8 cellular contexts compared by ENCODE assay signal in the genomic region with DNA sequence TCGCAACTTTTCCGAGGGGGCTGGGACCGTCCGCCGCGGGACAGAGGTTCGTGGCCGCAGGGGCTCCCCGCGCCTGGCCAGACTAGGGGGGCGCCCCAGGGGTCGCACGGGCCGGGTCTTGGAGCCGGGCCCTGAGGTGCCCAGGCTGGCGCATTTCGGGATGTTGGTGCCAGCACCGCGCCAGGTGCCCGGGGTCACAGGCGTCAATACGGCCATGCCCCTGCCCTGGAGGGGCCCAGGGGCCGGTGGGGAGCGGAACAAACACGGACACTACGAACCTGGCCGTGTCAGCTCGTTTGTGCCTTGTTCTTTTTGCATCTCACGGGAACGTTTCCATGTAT. TPM values are rescaled to one million over a fixed set of nuclear protein-coding genes. Genes with fewer than 3 reads are reported as not detected.
DNase-seq lines count a peak whose midpoint lies in the region; ATAC-seq and TF ChIP-seq lines count a peak whose summit lies in the region.

No MANE protein-coding gene starts in this region.

- H3K27ac Mint-ChIP-seq in GM23338: no peak overlapping the region

- H3F3A ChIP-seq in GM23338 (replicated peaks; ENCODE audit: low read depth) (no peaks in the 10 kb centered on the region), smooth muscle cell (ENCODE audit: low read depth) (no peaks in the 10 kb centered on the region)

- H3K27ac ChIP-seq in GM23338 (ENCODE audit: low read depth) (no peak overlapping the region), right atrium auricular region (peak overlapping the region; percentile 52 to 76), smooth muscle cell (ENCODE audit: low read depth) (no peak overlapping the region)

- H3K4me1 ChIP-seq in GM23338 (ENCODE audit: insufficient read depth) (peaks cover 4% of the 10 kb centered on the region; the same call in 1 of the 2 replicates), right atrium auricular region (peaks cover 0 to 42% of the 10 kb centered on the region in 2 donors), smooth muscle cell (ENCODE audit: low read depth) (peaks cover 4% of the 10 kb centered on the region)

- peaks cover 3% of the 10 kb centered on the region; the same call in 1 of the 3 replicates for H3K36me3 Mint-ChIP-seq in GM23338 (ENCODE audit: low read depth)

- peak overlapping the region; percentile 85 for H3K4me2 ChIP-seq in GM23338
- peak overlapping the region; percentile 87 for H3K4me2 ChIP-seq in smooth muscle cell

- peaks cover 3% of the 10 kb centered on the region; the same call in 1 of the 3 replicates for H3K9me3 Mint-ChIP-seq in GM23338

- no peaks in the 10 kb centered on the region for H3K36me3 ChIP-seq in GM23338 (ENCODE audit: insufficient read depth)
- no peaks in the 10 kb centered on the region for H3K36me3 ChIP-seq in right atrium auricular region
- H3K36me3 ChIP-seq in smooth muscle cell (ENCODE audit: low read depth): no peaks in the 10 kb centered on the region

- H3K4me3 ChIP-seq in GM23338 (peak overlapping the region; percentile 78), WI38 (ENCODE audit: low read depth, low read length) (peak overlapping the region; percentile 64), right atrium auricular region (peak overlapping the region; percentile 51 to 70), smooth muscle cell (peak overlapping the region; percentile 48)

- no peak overlapping the region for H3K9ac ChIP-seq in smooth muscle cell (ENCODE audit: low read depth)

- 0 out of 2 replicates have a peak, but pooled peaks cover 6% of the 10 kb centered on the region for H3K9me2 ChIP-seq in GM23338 (ENCODE audit: insufficient read depth)

- H3K79me2 ChIP-seq in GM23338 (replicated peaks; ENCODE audit: insufficient read depth) (no peaks in the 10 kb centered on the region), smooth muscle cell (ENCODE audit: low read depth) (no peaks in the 10 kb centered on the region)

- peaks cover 22% of the 10 kb centered on the region for H3K4me1 Mint-ChIP-seq in GM23338

- TF ChIP-seq CTCF in GM23338 (conservative IDR thresholded peaks at IDR 0.05; ENCODE audit: low read depth in 2 of 2): no peak
- TF ChIP-seq CTCF in WI38 (IDR thresholded peaks at IDR 0.05; ENCODE audit: low read depth, low read length): no peak
- no peak for TF ChIP-seq CTCF in right atrium auricular region (IDR thresholded peaks at IDR 0.05)
- TF ChIP-seq CTCF in smooth muscle cell (IDR thresholded peaks at IDR 0.05; ENCODE audit: borderline replicate concordance, insufficient read depth, poor library complexity, severe bottlenecking): no peak
- no peak for TF ChIP-seq CTCF in GM10266 (IDR thresholded peaks at IDR 0.05; ENCODE audit: control insufficient read depth, insufficient read depth, low read depth, missing control alignments)

- H2AFZ ChIP-seq in GM23338: peak overlapping the region; percentile 93
- H2AFZ ChIP-seq in smooth muscle cell (ENCODE audit: low read depth): no peak overlapping the region

- 38% methylated on average over 23 of the region's 30 CpGs for WGBS in smooth muscle cell (ENCODE audit: low lambda C conversion rate)

- peak; percentile 29 for ATAC-seq in GM23338

- DNase-seq in GM23338 (ENCODE audit: low spot score) (no peak), right atrium auricular region (ENCODE audit: low spot score) (no peak), smooth muscle cell (lab: John Stamatoyannopoulos, UW; ENCODE audit: unreplicated experiment) (no peak), glomerular visceral epithelial cell (ENCODE audit: extremely low spot score) (no peak), GM10266 (ENCODE audit: extremely low spot score) (no peak), NCI-H226 (no peak), NCI-H748 treated with DMSO at 0.1 percent for 48 hours (lab: John Stamatoyannopoulos, UW) (no peak)

- H3K27me3 Mint-ChIP-seq in GM23338 (ENCODE audit: insufficient read depth, low read depth, poor library complexity): peaks cover 29% of the 10 kb centered on the region

- H3K9me3 ChIP-seq in right atrium auricular region (no peaks in the 10 kb centered on the region), smooth muscle cell (replicated peaks; ENCODE audit: low read depth) (no peaks in the 10 kb centered on the region)

- H4K20me1 ChIP-seq in GM23338 (replicated peaks; ENCODE audit: insufficient read depth) (no peaks in the 10 kb centered on the region), smooth muscle cell (ENCODE audit: low read depth) (no peaks in the 10 kb centered on the region)

- H3K27me3 ChIP-seq in GM23338 (ENCODE audit: insufficient read depth): peaks cover 40% of the 10 kb centered on the region
- no peaks in the 10 kb centered on the region for H3K27me3 ChIP-seq in right atrium auricular region
- H3K27me3 ChIP-seq in smooth muscle cell (ENCODE audit: low read depth): peaks cover 69% of the 10 kb centered on the region

- peak overlapping the region; percentile 61 for H3K4me3 Mint-ChIP-seq in GM23338

TF ChIP-seq in GM23338, 12 proteins besides CTCF, POLR2A, EP300 and RAD21 (continues in another document):
- TF ChIP-seq, protein P1, sequence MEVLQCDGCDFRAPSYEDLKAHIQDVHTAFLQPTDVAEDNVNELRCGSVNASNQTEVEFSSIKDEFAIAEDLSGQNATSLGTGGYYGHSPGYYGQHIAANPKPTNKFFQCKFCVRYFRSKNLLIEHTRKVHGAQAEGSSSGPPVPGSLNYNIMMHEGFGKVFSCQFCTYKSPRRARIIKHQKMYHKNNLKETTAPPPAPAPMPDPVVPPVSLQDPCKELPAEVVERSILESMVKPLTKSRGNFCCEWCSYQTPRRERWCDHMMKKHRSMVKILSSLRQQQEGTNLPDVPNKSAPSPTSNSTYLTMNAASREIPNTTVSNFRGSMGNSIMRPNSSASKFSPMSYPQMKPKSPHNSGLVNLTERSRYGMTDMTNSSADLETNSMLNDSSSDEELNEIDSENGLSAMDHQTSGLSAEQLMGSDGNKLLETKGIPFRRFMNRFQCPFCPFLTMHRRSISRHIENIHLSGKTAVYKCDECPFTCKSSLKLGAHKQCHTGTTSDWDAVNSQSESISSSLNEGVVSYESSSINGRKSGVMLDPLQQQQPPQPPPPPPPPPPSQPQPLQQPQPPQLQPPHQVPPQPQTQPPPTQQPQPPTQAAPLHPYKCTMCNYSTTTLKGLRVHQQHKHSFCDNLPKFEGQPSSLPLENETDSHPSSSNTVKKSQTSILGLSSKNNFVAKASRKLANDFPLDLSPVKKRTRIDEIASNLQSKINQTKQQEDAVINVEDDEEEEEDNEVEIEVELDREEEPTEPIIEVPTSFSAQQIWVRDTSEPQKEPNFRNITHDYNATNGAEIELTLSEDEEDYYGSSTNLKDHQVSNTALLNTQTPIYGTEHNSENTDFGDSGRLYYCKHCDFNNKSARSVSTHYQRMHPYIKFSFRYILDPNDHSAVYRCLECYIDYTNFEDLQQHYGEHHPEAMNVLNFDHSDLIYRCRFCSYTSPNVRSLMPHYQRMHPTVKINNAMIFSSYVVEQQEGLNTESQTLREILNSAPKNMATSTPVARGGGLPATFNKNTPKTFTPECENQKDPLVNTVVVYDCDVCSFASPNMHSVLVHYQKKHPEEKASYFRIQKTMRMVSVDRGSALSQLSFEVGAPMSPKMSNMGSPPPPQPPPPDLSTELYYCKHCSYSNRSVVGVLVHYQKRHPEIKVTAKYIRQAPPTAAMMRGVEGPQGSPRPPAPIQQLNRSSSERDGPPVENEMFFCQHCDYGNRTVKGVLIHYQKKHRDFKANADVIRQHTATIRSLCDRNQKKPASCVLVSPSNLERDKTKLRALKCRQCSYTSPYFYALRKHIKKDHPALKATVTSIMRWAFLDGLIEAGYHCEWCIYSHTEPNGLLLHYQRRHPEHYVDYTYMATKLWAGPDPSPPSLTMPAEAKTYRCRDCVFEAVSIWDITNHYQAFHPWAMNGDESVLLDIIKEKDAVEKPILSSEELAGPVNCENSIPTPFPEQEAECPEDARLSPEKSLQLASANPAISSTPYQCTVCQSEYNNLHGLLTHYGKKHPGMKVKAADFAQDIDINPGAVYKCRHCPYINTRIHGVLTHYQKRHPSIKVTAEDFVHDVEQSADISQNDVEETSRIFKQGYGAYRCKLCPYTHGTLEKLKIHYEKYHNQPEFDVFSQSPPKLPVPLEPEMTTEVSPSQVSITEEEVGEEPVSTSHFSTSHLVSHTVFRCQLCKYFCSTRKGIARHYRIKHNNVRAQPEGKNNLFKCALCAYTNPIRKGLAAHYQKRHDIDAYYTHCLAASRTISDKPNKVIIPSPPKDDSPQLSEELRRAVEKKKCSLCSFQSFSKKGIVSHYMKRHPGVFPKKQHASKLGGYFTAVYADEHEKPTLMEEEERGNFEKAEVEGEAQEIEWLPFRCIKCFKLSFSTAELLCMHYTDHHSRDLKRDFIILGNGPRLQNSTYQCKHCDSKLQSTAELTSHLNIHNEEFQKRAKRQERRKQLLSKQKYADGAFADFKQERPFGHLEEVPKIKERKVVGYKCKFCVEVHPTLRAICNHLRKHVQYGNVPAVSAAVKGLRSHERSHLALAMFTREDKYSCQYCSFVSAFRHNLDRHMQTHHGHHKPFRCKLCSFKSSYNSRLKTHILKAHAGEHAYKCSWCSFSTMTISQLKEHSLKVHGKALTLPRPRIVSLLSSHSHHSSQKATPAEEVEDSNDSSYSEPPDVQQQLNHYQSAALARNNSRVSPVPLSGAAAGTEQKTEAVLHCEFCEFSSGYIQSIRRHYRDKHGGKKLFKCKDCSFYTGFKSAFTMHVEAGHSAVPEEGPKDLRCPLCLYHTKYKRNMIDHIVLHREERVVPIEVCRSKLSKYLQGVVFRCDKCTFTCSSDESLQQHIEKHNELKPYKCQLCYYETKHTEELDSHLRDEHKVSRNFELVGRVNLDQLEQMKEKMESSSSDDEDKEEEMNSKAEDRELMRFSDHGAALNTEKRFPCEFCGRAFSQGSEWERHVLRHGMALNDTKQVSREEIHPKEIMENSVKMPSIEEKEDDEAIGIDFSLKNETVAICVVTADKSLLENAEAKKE (CRISPR knock-in tag; IDR thresholded peaks at IDR 0.05): no peak
- no peak for TF ChIP-seq ZNF331 (CRISPR knock-in tag; IDR thresholded peaks at IDR 0.05; ENCODE audit: low read depth)

RNA-seq across cellular contexts. Expression of a gene that starts 0.4 kb away (rescaled TPM):
- 0.80 and 1.8 TPM in 2 replicates for total RNA-seq in GM23338 (2014; rRNA removed; shearing (Covaris generic))
- polyA plus RNA-seq in GM23338 (2016; fragmentation: Nextera tagmentation; extraction: Ambion mirVana) (1.5 TPM in 1 of 2 replicates, not detected in the other), smooth muscle cell (0.14 TPM in 1 of 2 replicates, not detected in the other)
- total RNA-seq in right atrium auricular region (10 to 100 TPM in 1 of 2 donors, 1 to 10 TPM in 1; 7.3 to 30.2 TPM), smooth muscle cell (1.5 TPM in 1 of 2 replicates, not detected in the other)

RNA-seq across cellular contexts. Expression of a gene that starts 40.8 kb away (rescaled TPM):
- total RNA-seq in GM23338 (2014; rRNA removed; shearing (Covaris generic)): 66.1 and 70.3 TPM in 2 replicates
- polyA plus RNA-seq in GM23338 (2016; fragmentation: Nextera tagmentation; extraction: Ambion mirVana): 11.5 and 12.6 TPM in 2 replicates
- 100 to 1,000 TPM; 116 to 206 TPM for total RNA-seq in right atrium auricular region
- total RNA-seq in smooth muscle cell: 75.2 and 84.2 TPM in 2 replicates
- 39.3 and 43.2 TPM in 2 replicates for polyA plus RNA-seq in smooth muscle cell

Comparison
In these comparisons a context has a peak if more than half of its experiments do, and no peak if none do; other contexts are left out.
1. H3K27ac ChIP-seq: peak in right atrium auricular region (2 of 2); none in GM23338 (single experiment) and smooth muscle cell (single experiment).
2. Peak in every context shown above with its lines, with median percentiles within 50 percentile points of each other: H3K4me3 ChIP-seq.